Comparison of ENCODE assay signal across 28 cellular contexts in genomic region chr4:7391637-7392437, GRCh38. TPM values are rescaled to one million over a fixed set of nuclear protein-coding genes. Genes with fewer than 3 reads are reported as not detected.
DNase-seq lines count a peak whose midpoint lies in the region; ATAC-seq, FAIRE-seq and TF ChIP-seq lines count a peak whose summit lies in the region.
"Had no signal": no experiment of that assay in that cellular context is flagged by ENCODE, and none has a peak within 500 bp of the region (broad histone marks: within the 10 kb centered on the region; RNA-seq: fewer than 3 reads in every experiment).

No MANE protein-coding gene starts in this region.

- ATAC-seq in sciatic nerve, result peak; percentile 9
- ATAC-seq: foreskin keratinocyte; stimulated activated naive CD8-positive, alpha-beta T cell treated with anti-CD3 and anti-CD28 coated beads, Interleukin-15, Interleukin-2, amounts not matched to agents 100 U/mL and 50 U/mL, for 24 hours had no signal

- H2BK5ac ChIP-seq in H9 (ENCODE audit: insufficient read length, low read length), result no peak overlapping the region
- no peak overlapping the region for H2BK5ac ChIP-seq in H1 (ENCODE audit: low read depth, low read length)

- H3K36me3 ChIP-seq in H1 (ENCODE audit: control insufficient read depth in 2 of 4, insufficient read depth in 4 of 4, low read length in 3 of 4) (no peaks in the 10 kb centered on the region), prostate gland (no peaks in the 10 kb centered on the region)
- H3K36me3 ChIP-seq: esophagus muscularis mucosa, heart left ventricle had no signal

- no peak for TF ChIP-seq EP300 in H1 (IDR thresholded peaks at IDR 0.05; ENCODE audit: borderline replicate concordance in 1 of 2, low read depth in 2 of 2, low read length in 2 of 2)

- no peaks in the 10 kb centered on the region for H3K79me2 ChIP-seq in H9 (ENCODE audit: insufficient read depth, low read length)
- no peaks in the 10 kb centered on the region for H3K79me2 ChIP-seq in H1 (ENCODE audit: control insufficient read depth in 1 of 2, insufficient read depth in 2 of 2, low read length in 2 of 2)

- H2BK12ac ChIP-seq in H9 (ENCODE audit: insufficient read length, low read depth, low read length), result no peak overlapping the region
- H2BK12ac ChIP-seq in H1 (ENCODE audit: low read depth, low read length), result no peak overlapping the region

- H4K5ac ChIP-seq in H9 (ENCODE audit: insufficient read length, low read depth, low read length) (no peak overlapping the region), H1 (ENCODE audit: insufficient read length, low read depth, low read length) (no peak overlapping the region)

- no peak for FAIRE-seq in H1 (lab: Jason Lieb, UNC)
- FAIRE-seq: A204.1, bronchial epithelial cell, H54 had no signal

- H2BK120ac ChIP-seq in H9 (ENCODE audit: low read depth, low read length, poor library complexity, severe bottlenecking), result no peak overlapping the region
- H2BK120ac ChIP-seq in H1 (replicated peaks; ENCODE audit: low read depth, low read length), result no peak overlapping the region

- H4K20me1 ChIP-seq in H9 (ENCODE audit: control insufficient read depth, insufficient read depth, insufficient read length) (no peaks in the 10 kb centered on the region), H1 (replicated peaks in 1 of 2; ENCODE audit: control insufficient read depth in 1 of 2, insufficient read depth in 2 of 2, low read length in 2 of 2) (peaks cover 0 to 4% of the 10 kb centered on the region in 2 experiments)

- no peaks in the 10 kb centered on the region for H3K23me2 ChIP-seq in H9 (ENCODE audit: insufficient read length, low read depth, low read length, poor library complexity, severe bottlenecking)
- 0 out of 2 replicates have a peak, but pooled peaks cover 2% of the 10 kb centered on the region for H3K23me2 ChIP-seq in H1 (ENCODE audit: low read depth, low read length)

- peaks cover 7% of the 10 kb centered on the region for H3K9me3 Mint-ChIP-seq in activated CD4-positive, alpha-beta memory T cell treated with anti-CD3 and anti-CD28 coated beads, Interleukin-2, amount 10 ng/mL, durations not matched to agents 7 days and 5 days
- H3K9me3 Mint-ChIP-seq in activated CD4-positive, alpha-beta memory T cell treated with anti-CD3 and anti-CD28 coated beads for 36 hours, result peaks cover 7% of the 10 kb centered on the region
- peaks cover 3% of the 10 kb centered on the region in 2 experiments; a peak in 2 of 5 replicates for H3K9me3 Mint-ChIP-seq in H9

- peak; percentile 12 for DNase-seq in activated CD4-positive, alpha-beta memory T cell treated with anti-CD3 and anti-CD28 coated beads, Interleukin-2, amount 10 ng/mL, durations not matched to agents 7 days and 5 days
- no peak for DNase-seq in activated CD4-positive, alpha-beta memory T cell treated with anti-CD3 and anti-CD28 coated beads for 36 hours
- DNase-seq in H9, result peak; percentile 19
- peak in 1 of 2 experiments; percentile 40 for DNase-seq in H1 (ENCODE audit: low read depth in 1 of 2, low spot score in 2 of 2)
- peak; percentile 54 for DNase-seq in sciatic nerve (ENCODE audit: low spot score)
- no peak for DNase-seq in amniotic stem cell (lab: John Stamatoyannopoulos, UW)
- DNase-seq in RKO (ENCODE audit: low spot score), result no peak
- no peak for DNase-seq in prostate gland (ENCODE audit: low spot score)
- DNase-seq: activated CD4-positive, alpha-beta T cell treated with anti-CD3 and anti-CD28 coated beads, Interleukin-2, amount 50 U/mL, for 48 hours; activated naive CD4-positive, alpha-beta T cell treated with anti-CD3 and anti-CD28 coated beads, Interleukin-2, amount 10 ng/mL, durations not matched to agents 7 days and 5 days; amygdala; cortex of kidney; DMS53; foreskin keratinocyte; GDM1; kidney glomerular epithelial cell; NCI-H1105; NCI-H1930; NCI-H526 treated with DMSO at 0.1 percent for 48 hours; SHP77 treated with DMSO at 0.1 percent for 48 hours; stimulated activated naive CD8-positive, alpha-beta T cell treated with anti-CD3 and anti-CD28 coated beads, Interleukin-15, Interleukin-2, amounts not matched to agents 100 U/mL and 50 U/mL, for 24 hours had no signal

- no peak overlapping the region for H3K4ac ChIP-seq in H9 (ENCODE audit: low read depth, low read length)
- no peak overlapping the region for H3K4ac ChIP-seq in H1 (replicated peaks; ENCODE audit: insufficient read length, low read depth, low read length)

- H3K23ac ChIP-seq in H9 (ENCODE audit: insufficient read length, low read depth, low read length) (no peak overlapping the region), H1 (ENCODE audit: insufficient read length) (no peak overlapping the region)

- H4K8ac ChIP-seq in H9 (replicated peaks; ENCODE audit: insufficient read length, low read depth, low read length) (no peak overlapping the region), H1 (ENCODE audit: extremely low read depth, insufficient read depth, low read length) (peak overlapping the region; percentile 45; the same call in 1 of the 2 replicates)

- H3K56ac ChIP-seq in H9 (ENCODE audit: insufficient read length, low read depth, low read length) (no peak overlapping the region), H1 (replicated peaks; ENCODE audit: insufficient read length, low read depth, low read length) (no peak overlapping the region)

- TF ChIP-seq POLR2A in H1 (IDR thresholded peaks at IDR 0.05; ENCODE audit: control extremely low read depth in 1 of 2, low read depth in 2 of 2, low read length in 2 of 2) (no peak), prostate gland (IDR thresholded peaks at IDR 0.05) (no peak)

- H3K4me3 Mint-ChIP-seq in activated CD4-positive, alpha-beta memory T cell treated with anti-CD3 and anti-CD28 coated beads, Interleukin-2, amount 10 ng/mL, durations not matched to agents 7 days and 5 days, result no peak overlapping the region
- no peak overlapping the region for H3K4me3 Mint-ChIP-seq in activated CD4-positive, alpha-beta memory T cell treated with anti-CD3 and anti-CD28 coated beads for 36 hours
- H3K4me3 Mint-ChIP-seq in H9, result no peak overlapping the region
- H3K4me3 Mint-ChIP-seq: activated naive CD4-positive, alpha-beta T cell treated with anti-CD3 and anti-CD28 coated beads, Interleukin-2, amount 10 ng/mL, durations not matched to agents 7 days and 5 days had no signal

- no peaks in the 10 kb centered on the region for H3K36me3 Mint-ChIP-seq in activated CD4-positive, alpha-beta memory T cell treated with anti-CD3 and anti-CD28 coated beads, Interleukin-2, amount 10 ng/mL, durations not matched to agents 7 days and 5 days (ENCODE audit: low read depth)
- H3K36me3 Mint-ChIP-seq in activated CD4-positive, alpha-beta memory T cell treated with anti-CD3 and anti-CD28 coated beads for 36 hours, result no peaks in the 10 kb centered on the region
- H3K36me3 Mint-ChIP-seq in H9 (ENCODE audit: insufficient read depth in 1 of 3, low read depth in 3 of 3), result no peaks in the 10 kb centered on the region
- H3K36me3 Mint-ChIP-seq: activated naive CD4-positive, alpha-beta T cell treated with anti-CD3 and anti-CD28 coated beads, Interleukin-2, amount 10 ng/mL, durations not matched to agents 7 days and 5 days had no signal

- H3K4me2 ChIP-seq in H9 (ENCODE audit: insufficient read depth, insufficient read length, low read length), result no peak overlapping the region
- no peak overlapping the region for H3K4me2 ChIP-seq in H1 (ENCODE audit: insufficient read depth in 1 of 2, low read depth in 2 of 2, low read length in 2 of 2)

- H3K79me1 ChIP-seq in H9 (ENCODE audit: insufficient read depth, low read depth, low read length, poor library complexity, severe bottlenecking) (no peaks in the 10 kb centered on the region), H1 (ENCODE audit: low read depth, low read length) (no peaks in the 10 kb centered on the region)

- no CpG with 5 or more reads among the region's 18 CpGs for WGBS in H9 (ENCODE audit: extremely low coverage, insufficient read length, low lambda C conversion rate)
- WGBS in H1 (ENCODE audit: extremely low coverage in 1 of 2, insufficient coverage in 1 of 2, insufficient read length in 1 of 2, insufficient replicate concordance in 2 of 2, low coverage in 1 of 2, low lambda C conversion rate in 2 of 2, missing lambda C conversion rate in 1 of 2), 2 experiments, result 90% methylated on average over 18 of the region's 18 CpGs; no CpG with 5 or more reads in 1 of the 2 experiments
- WGBS in prostate gland, result 73% methylated on average over 18 of the region's 18 CpGs

- H3K18ac ChIP-seq in H9 (ENCODE audit: insufficient read length, low read depth, low read length) (no peak overlapping the region), H1 (ENCODE audit: extremely low read depth, low read length) (no peak overlapping the region)

- H3K4me1 Mint-ChIP-seq in activated CD4-positive, alpha-beta memory T cell treated with anti-CD3 and anti-CD28 coated beads, Interleukin-2, amount 10 ng/mL, durations not matched to agents 7 days and 5 days, result no peaks in the 10 kb centered on the region
- H3K4me1 Mint-ChIP-seq in activated CD4-positive, alpha-beta memory T cell treated with anti-CD3 and anti-CD28 coated beads for 36 hours (ENCODE audit: low read depth), result no peaks in the 10 kb centered on the region
- H3K4me1 Mint-ChIP-seq in H9, result peaks cover 3 to 8% of the 10 kb centered on the region in 2 experiments; a peak in 3 of 4 replicates
- H3K4me1 Mint-ChIP-seq: activated naive CD4-positive, alpha-beta T cell treated with anti-CD3 and anti-CD28 coated beads, Interleukin-2, amount 10 ng/mL, durations not matched to agents 7 days and 5 days had no signal

- POLR2A ChIA-PET in activated CD4-positive, alpha-beta memory T cell treated with anti-CD3 and anti-CD28 coated beads, Interleukin-2, amount 10 ng/mL, durations not matched to agents 7 days and 5 days (lab: Charles Lee), result no interaction called here
- POLR2A ChIA-PET in activated CD4-positive, alpha-beta memory T cell treated with anti-CD3 and anti-CD28 coated beads for 36 hours (lab: Charles Lee), result no interaction called here
- POLR2A ChIA-PET in H1 (lab: Charles Lee; ENCODE audit: partially characterized antibody), result no interaction called here

- H4K91ac ChIP-seq in H9 (ENCODE audit: insufficient read length, low read depth, low read length) (no peak overlapping the region), H1 (replicated peaks; ENCODE audit: insufficient read length, low read length) (no peak overlapping the region)

- peaks cover 3% of the 10 kb centered on the region for H3K27me3 Mint-ChIP-seq in activated CD4-positive, alpha-beta memory T cell treated with anti-CD3 and anti-CD28 coated beads, Interleukin-2, amount 10 ng/mL, durations not matched to agents 7 days and 5 days
- H3K27me3 Mint-ChIP-seq in activated CD4-positive, alpha-beta memory T cell treated with anti-CD3 and anti-CD28 coated beads for 36 hours, result peaks cover 5% of the 10 kb centered on the region
- peaks cover 8% of the 10 kb centered on the region for H3K27me3 Mint-ChIP-seq in H9 (ENCODE audit: low read depth)
- H3K27me3 Mint-ChIP-seq: activated naive CD4-positive, alpha-beta T cell treated with anti-CD3 and anti-CD28 coated beads, Interleukin-2, amount 10 ng/mL, durations not matched to agents 7 days and 5 days had no signal

- no peaks in the 10 kb centered on the region for H3K9me3 ChIP-seq in H9 (ENCODE audit: control insufficient read depth, low read depth, low read length)
- no peaks in the 10 kb centered on the region for H3K9me3 ChIP-seq in H1 (ENCODE audit: insufficient read depth in 2 of 2, low read depth in 1 of 2, low read length in 1 of 2)
- no peaks in the 10 kb centered on the region for H3K9me3 ChIP-seq in prostate gland
- H3K9me3 ChIP-seq: esophagus muscularis mucosa, heart left ventricle had no signal

- no peak overlapping the region for H2AK5ac ChIP-seq in H9 (ENCODE audit: insufficient read length, low read length)
- no peak overlapping the region for H2AK5ac ChIP-seq in H1 (ENCODE audit: low read depth, low read length)

- no peak for TF ChIP-seq CTCF in H9 (conservative IDR thresholded peaks at IDR 0.05)
- TF ChIP-seq CTCF in H1 (IDR thresholded peaks at IDR 0.05; ENCODE audit: control extremely low read depth in 1 of 3, insufficient read depth in 1 of 3, low read depth in 1 of 3, low read length in 3 of 3), result no peak
- TF ChIP-seq CTCF in prostate gland (IDR thresholded peaks at IDR 0.05), result no peak

- H3K27ac ChIP-seq in H9 (ENCODE audit: insufficient read length, low read depth, low read length) (no peak overlapping the region), H1 (ENCODE audit: low read depth, low read length) (no peak overlapping the region), prostate gland (no peak overlapping the region)
- H3K27ac ChIP-seq: esophagus muscularis mucosa, foreskin keratinocyte, heart left ventricle had no signal

- H3K27ac Mint-ChIP-seq in activated CD4-positive, alpha-beta memory T cell treated with anti-CD3 and anti-CD28 coated beads, Interleukin-2, amount 10 ng/mL, durations not matched to agents 7 days and 5 days, result no peak overlapping the region
- no peak overlapping the region for H3K27ac Mint-ChIP-seq in activated CD4-positive, alpha-beta memory T cell treated with anti-CD3 and anti-CD28 coated beads for 36 hours
- no peak overlapping the region for H3K27ac Mint-ChIP-seq in H9
- H3K27ac Mint-ChIP-seq: activated naive CD4-positive, alpha-beta T cell treated with anti-CD3 and anti-CD28 coated beads, Interleukin-2, amount 10 ng/mL, durations not matched to agents 7 days and 5 days had no signal

- H3K4me1 ChIP-seq in H9 (ENCODE audit: insufficient read depth, low read length) (no peaks in the 10 kb centered on the region), H1 (replicated peaks in 1 of 4; ENCODE audit: control insufficient read depth in 3 of 4, insufficient read depth in 4 of 4, low read length in 3 of 4) (no peaks in the 10 kb centered on the region), prostate gland (replicated peaks) (no peaks in the 10 kb centered on the region)
- H3K4me1 ChIP-seq: heart left ventricle had no signal

- no peak overlapping the region for H3T11ph ChIP-seq in H9 (ENCODE audit: low read length)

- CTCF ChIA-PET in activated CD4-positive, alpha-beta memory T cell treated with anti-CD3 and anti-CD28 coated beads, Interleukin-2, amount 10 ng/mL, durations not matched to agents 7 days and 5 days (lab: Charles Lee), result no interaction called here
- CTCF ChIA-PET in activated CD4-positive, alpha-beta memory T cell treated with anti-CD3 and anti-CD28 coated beads for 36 hours (lab: Charles Lee), result no interaction called here
- CTCF ChIA-PET in H1 (lab: Charles Lee; ENCODE audit: partially characterized antibody), result interaction anchor here (0.7 to 1.2 kb wide), 2 partner anchors 11 to 69 kb away, joined by 3 to 4 read pairs; no protein-coding TSS in a partner anchor

- H3K9ac ChIP-seq in H9 (ENCODE audit: extremely low read depth, insufficient read length, low read length) (no peak overlapping the region), H1 (replicated peaks in 1 of 4; ENCODE audit: extremely low read depth in 1 of 4, low read depth in 3 of 4, low read length in 3 of 4) (no peak overlapping the region)

- no peak for TF ChIP-seq RAD21 in H1 (IDR thresholded peaks at IDR 0.05 in 1 of 2, conservative IDR thresholded peaks at IDR 0.05 in 1 of 2; ENCODE audit: low read depth in 2 of 2, low read length in 2 of 2)

- H3K27me3 ChIP-seq in H9 (ENCODE audit: insufficient read depth, low read length) (no peaks in the 10 kb centered on the region; the same call in 1 of the 2 replicates), H1 (replicated peaks in 1 of 4; ENCODE audit: control insufficient read depth in 3 of 4, extremely low read depth in 1 of 4, insufficient read depth in 3 of 4, low read length in 3 of 4) (no peaks in the 10 kb centered on the region), prostate gland (replicated peaks; ENCODE audit: insufficient read depth) (no peaks in the 10 kb centered on the region)
- H3K27me3 ChIP-seq: esophagus muscularis mucosa had no signal

- H3K14ac ChIP-seq in H9 (ENCODE audit: insufficient read depth, low read length) (no peak overlapping the region), H1 (ENCODE audit: insufficient read length) (no peak overlapping the region)

- intact Hi-C loops in activated CD4-positive, alpha-beta memory T cell treated with anti-CD3 and anti-CD28 coated beads for 36 hours (cut with micrococcal nuclease), result no loop called here
- intact Hi-C loops in sciatic nerve (cut with DNase I), result no loop called here
- intact Hi-C loops in prostate gland (cut with DNase I), result no loop called here

- H2AFZ ChIP-seq in H9 (ENCODE audit: low read length) (no peak overlapping the region), H1 (ENCODE audit: low read length) (no peak overlapping the region)

- H3K4me3 ChIP-seq in H1 (ENCODE audit: extremely low read depth in 1 of 4, insufficient read depth in 2 of 4, low read depth in 3 of 4, low read length in 4 of 4) (no peak overlapping the region), prostate gland (no peak overlapping the region)
- H3K4me3 ChIP-seq: esophagus muscularis mucosa, heart left ventricle had no signal

- H2BK15ac ChIP-seq in H9 (ENCODE audit: low read depth, low read length) (no peak overlapping the region), H1 (ENCODE audit: low read length) (no peak overlapping the region)

- H2BK20ac ChIP-seq in H9 (ENCODE audit: low read depth, low read length, poor library complexity, severe bottlenecking) (no peak overlapping the region), H1 (ENCODE audit: low read length) (no peak overlapping the region)

RNA-seq across cellular contexts. Expression of gene PSAPL1, which starts 42.9 kb away (rescaled TPM):
- not detected for total RNA-seq in activated CD4-positive, alpha-beta memory T cell treated with anti-CD3 and anti-CD28 coated beads, Interleukin-2, amount 10 ng/mL, durations not matched to agents 7 days and 5 days
- total RNA-seq in activated CD4-positive, alpha-beta memory T cell treated with anti-CD3 and anti-CD28 coated beads for 36 hours, result not detected
- 0.04 TPM in 1 of 2 replicates, not detected in the other for total RNA-seq in H9 (2021)
- total RNA-seq in H1 (2021; fragmentation: NEBNext Ultra II Directional; extraction: Animal tissue kit (Norgen Biotek cat#: 25700)), result not detected in 2 replicates
- polyA plus RNA-seq in H1 (2011; rRNA removed), result 0.03 TPM in 2 replicates
- polyA plus RNA-seq in H1 (2011; cell fraction: cytosol; rRNA removed), result 0.03 TPM
- polyA plus RNA-seq in H1 (2011; cell fraction: nucleus; rRNA removed), result 0.09 TPM
- 0.03 TPM in 1 of 4 replicates, not detected in the others for polyA plus RNA-seq in H1 (2012, experiment 1 of 2)
- not detected for polyA plus RNA-seq in H1 (2012, experiment 2 of 2)
- 0.02 TPM for polyA plus RNA-seq in H1 (2013, experiment 1 of 2)
- polyA plus RNA-seq in H1 (2013, experiment 2 of 2), result 0.04 TPM
- polyA minus RNA-seq in H1 (2011; rRNA and poly(A)+ RNA removed), result 0.07 TPM in 1 of 2 replicates, not detected in the other
- not detected for polyA minus RNA-seq in H1 (2011; cell fraction: cytosol; rRNA and poly(A)+ RNA removed)
- polyA minus RNA-seq in H1 (2011; cell fraction: nucleus; rRNA and poly(A)+ RNA removed), result not detected
- total RNA-seq in sciatic nerve, result 0.09 TPM
- 10 to 100 TPM in 1 of 2 donors, under 1 TPM in 1; 0.05 to 12.9 TPM for total RNA-seq in prostate gland
- total RNA-seq: bronchial epithelial cell, esophagus muscularis mucosa, foreskin keratinocyte, myocyte, skeletal muscle tissue had no signal
- polyA plus RNA-seq: heart left ventricle had no signal

Comparison
In these comparisons a context has a peak if more than half of its experiments do, and no peak if none do; other contexts are left out.
1. DNase-seq: peak in activated CD4-positive, alpha-beta memory T cell treated with anti-CD3 and anti-CD28 coated beads, Interleukin-2, amount 10 ng/mL, durations not matched to agents 7 days and 5 days (single experiment), H9 (single experiment) and sciatic nerve (single experiment); none in activated CD4-positive, alpha-beta memory T cell treated with anti-CD3 and anti-CD28 coated beads for 36 hours (single experiment), amniotic stem cell (single experiment), RKO (single experiment) and prostate gland (single experiment).